In the genomic region with DNA sequence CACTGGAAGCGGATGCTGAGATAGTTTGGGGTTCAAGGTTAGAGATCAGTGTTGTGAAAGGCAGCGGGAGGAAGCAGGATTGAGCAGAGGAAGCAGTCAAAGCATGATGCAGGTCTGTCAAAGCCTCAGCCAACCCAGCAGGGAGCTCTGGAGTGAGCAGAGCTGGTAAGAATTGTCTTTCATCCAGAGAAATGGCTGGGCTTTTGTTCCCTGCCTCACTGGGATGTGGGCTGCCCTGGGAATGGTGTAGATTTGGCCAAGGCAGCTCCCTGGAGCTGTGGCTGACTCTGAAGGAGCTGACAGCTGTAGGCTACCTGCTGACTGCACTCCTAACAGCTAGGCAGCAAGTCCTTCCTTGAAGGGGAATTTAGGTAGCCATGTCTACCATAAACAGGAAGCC, we compare ENCODE assay signal across 19 cellular contexts.
DNase-seq lines count a peak whose midpoint lies in the region; ATAC-seq and TF ChIP-seq lines count a peak whose summit lies in the region.
"Had no signal": no experiment of that assay in that cellular context is flagged by ENCODE, and none has a peak within 500 bp of the region (broad histone marks: within the 10 kb centered on the region; RNA-seq: fewer than 3 reads in every experiment).

No MANE protein-coding gene starts in this region.

- no peak overlapping the region for H3K4me3 Mint-ChIP-seq in endodermal cell
- no peak overlapping the region for H3K4me3 Mint-ChIP-seq in natural killer cell
- H3K4me3 Mint-ChIP-seq: B cell; CD4-positive, CD25-positive, alpha-beta regulatory T cell had no signal

- no peak for TF ChIP-seq CTCF in endodermal cell (conservative IDR thresholded peaks at IDR 0.05)
- no peak for TF ChIP-seq CTCF in natural killer cell (IDR thresholded peaks at IDR 0.05)

- H3K27me3 Mint-ChIP-seq in endodermal cell (ENCODE audit: insufficient read depth), result no peaks in the 10 kb centered on the region
- H3K27me3 Mint-ChIP-seq in natural killer cell (ENCODE audit: low read depth in 2 of 2), result no peaks in the 10 kb centered on the region

- no peak for ATAC-seq in natural killer cell
- ATAC-seq: Right ventricle myocardium inferior had no signal

- H3K4me1 Mint-ChIP-seq in endodermal cell (peaks cover 2% of the 10 kb centered on the region), natural killer cell (no peaks in the 10 kb centered on the region)
- H3K4me1 Mint-ChIP-seq: B cell; CD4-positive, CD25-positive, alpha-beta regulatory T cell had no signal

- DNase-seq in ELF-1 (ENCODE audit: low read depth, low spot score), result peak; percentile 57
- DNase-seq in NCI-H446 treated with DMSO at 0.1 percent for 48 hours (lab: John Stamatoyannopoulos, UW), result peak; percentile 34
- peak; percentile 85 for DNase-seq in endodermal cell
- DNase-seq in iPS-NIHi7 (ENCODE audit: extremely low spot score), result peak; percentile 45
- no peak for DNase-seq in activated naive CD4-positive, alpha-beta T cell (lab: John Stamatoyannopoulos, UW)
- DNase-seq in natural killer cell, result no peak
- DNase-seq in 8988T, result no peak
- no peak for DNase-seq in activated CD4-positive, CD25-positive, alpha-beta regulatory T cell treated with anti-CD3 and anti-CD28 coated beads, Interleukin-2, amount 50 U/mL, for 72 hours
- DNase-seq: CD4-positive, CD25-positive, alpha-beta regulatory T cell; DND-41; IMR-90; NCI-H1105; NCI-H1694; NCI-H2081; NCI-H526 had no signal

- no peak overlapping the region for H3K27ac Mint-ChIP-seq in endodermal cell
- H3K27ac Mint-ChIP-seq in natural killer cell, result no peak overlapping the region
- H3K27ac Mint-ChIP-seq: B cell had no signal

- H3K9me3 Mint-ChIP-seq in endodermal cell (no peaks in the 10 kb centered on the region), natural killer cell (peaks cover 0 to 2% of the 10 kb centered on the region in 2 donors)
- H3K9me3 Mint-ChIP-seq: CD4-positive, CD25-positive, alpha-beta regulatory T cell had no signal

- H3K27ac ChIP-seq in endodermal cell (ENCODE audit: low read depth, low read length), result peak overlapping the region; percentile 54
- H3K27ac ChIP-seq: KMS-11, SJSA1 had no signal

- no peaks in the 10 kb centered on the region for H3K9me3 ChIP-seq in endodermal cell (ENCODE audit: control insufficient read depth, low read length)
- H3K9me3 ChIP-seq: SJSA1 had no signal

- H3K36me3 ChIP-seq in endodermal cell (ENCODE audit: control insufficient read depth, insufficient read depth, low read length), result no peaks in the 10 kb centered on the region
- H3K36me3 ChIP-seq: SJSA1 had no signal

- 43 to 57% methylated on average over 2 of the region's 2 CpGs for WGBS in endodermal cell (ENCODE audit: insufficient coverage in 1 of 2, insufficient read length in 1 of 2), 2 experiments

- H3K4me1 ChIP-seq in endodermal cell (ENCODE audit: control insufficient read depth, insufficient read depth, low read length), result peaks cover 10% of the 10 kb centered on the region
- H3K4me1 ChIP-seq: SJSA1 had no signal

- intact Hi-C loops in natural killer cell (cut with micrococcal nuclease), result no loop called here

- no peak overlapping the region for H3K4me3 ChIP-seq in endodermal cell (ENCODE audit: low read length)
- H3K4me3 ChIP-seq: SJSA1 had no signal

- no peaks in the 10 kb centered on the region for H3K36me3 Mint-ChIP-seq in endodermal cell (ENCODE audit: low read depth)
- no peaks in the 10 kb centered on the region for H3K36me3 Mint-ChIP-seq in natural killer cell
- H3K36me3 Mint-ChIP-seq: CD4-positive, CD25-positive, alpha-beta regulatory T cell had no signal

- no peak overlapping the region for H3K9ac ChIP-seq in endodermal cell (ENCODE audit: extremely low read depth, low read length, poor library complexity, severe bottlenecking)
- H3K9ac ChIP-seq: KMS-11 had no signal

- no peaks in the 10 kb centered on the region for H3K27me3 ChIP-seq in endodermal cell (ENCODE audit: control insufficient read depth, insufficient read depth, low read length, poor library complexity, severe bottlenecking)

Comparison
In these comparisons a context has a peak if more than half of its experiments do, and no peak if none do; other contexts are left out.
1. DNase-seq: peak in ELF-1 (single experiment), NCI-H446 treated with DMSO at 0.1 percent for 48 hours (single experiment), endodermal cell (single experiment) and iPS-NIHi7 (single experiment); none in activated naive CD4-positive, alpha-beta T cell (0 of 4), natural killer cell (single experiment), 8988T (single experiment) and activated CD4-positive, CD25-positive, alpha-beta regulatory T cell treated with anti-CD3 and anti-CD28 coated beads, Interleukin-2, amount 50 U/mL, for 72 hours (single experiment).